ENCODE assay signal across 17 cellular contexts in the genomic region with DNA sequence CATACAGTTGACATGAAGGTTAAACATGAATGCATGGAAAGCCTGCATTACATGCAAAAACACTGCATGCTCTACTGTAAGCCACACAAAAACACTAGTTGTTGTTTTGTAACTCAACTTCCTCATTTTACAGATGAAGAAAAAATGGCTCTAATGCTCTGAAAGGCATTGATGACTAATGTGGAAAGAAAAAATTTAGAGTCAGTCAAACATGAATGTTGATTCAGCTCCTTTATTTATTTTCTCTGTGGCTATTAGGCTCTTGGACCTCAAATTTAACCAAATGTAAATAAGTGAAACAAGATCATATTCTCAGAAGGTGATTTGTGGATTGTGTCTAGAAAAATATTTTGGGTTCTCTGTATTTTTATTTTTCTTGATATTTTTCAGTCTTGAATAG.
DNase-seq lines count a peak whose midpoint lies in the region; ATAC-seq and TF ChIP-seq lines count a peak whose summit lies in the region.
"Had no signal": no experiment of that assay in that cellular context is flagged by ENCODE, and none has a peak within 500 bp of the region (broad histone marks: within the 10 kb centered on the region; RNA-seq: fewer than 3 reads in every experiment).

No MANE protein-coding gene starts in this region.

- no peak for ATAC-seq in mucosa of descending colon
- ATAC-seq: activated T-helper 17 cell treated with anti-CD3 and anti-CD28 coated beads, Interleukin-2, amount 50 U/mL, for 72 hours had no signal

- H3K4me3 ChIP-seq in smooth muscle cell (no peak overlapping the region), mucosa of descending colon (no peak overlapping the region), left ventricle myocardium inferior (no peak overlapping the region)
- H3K4me3 ChIP-seq: cardiac muscle cell, ovary had no signal

- H3K36me3 ChIP-seq in smooth muscle cell (ENCODE audit: low read depth) (no peaks in the 10 kb centered on the region), mucosa of descending colon (ENCODE audit: low read depth) (no peaks in the 10 kb centered on the region), left ventricle myocardium inferior (no peaks in the 10 kb centered on the region)
- H3K36me3 ChIP-seq: cardiac muscle cell, ovary had no signal

- DNase-seq in H4 (ENCODE audit: low spot score) = peak; percentile 29
- peak; percentile 5 for DNase-seq in NOMO-1 treated with dmso at 0.1 percent for 144 hours (lab: John Stamatoyannopoulos, UW; ENCODE audit: unreplicated experiment)
- DNase-seq in fibroblast of gingiva (ENCODE audit: low read depth) = peak; percentile 6
- no peak for DNase-seq in smooth muscle cell (lab: John Stamatoyannopoulos, UW; ENCODE audit: unreplicated experiment)
- DNase-seq in mucosa of descending colon = no peak
- no peak for DNase-seq in OCI-M2 (lab: John Stamatoyannopoulos, UW; ENCODE audit: unreplicated experiment)
- DNase-seq in left ventricle myocardium inferior = no peak
- DNase-seq: activated naive CD8-positive, alpha-beta T cell treated with anti-CD3 and anti-CD28 coated beads, Interleukin-2, amount 10 ng/mL, durations not matched to agents 7 days and 5 days; erythroblast; NCI-H2029; NCI-H510A; ovary; stimulated activated CD4-positive, alpha-beta T cell treated with anti-CD3 and anti-CD28 coated beads, Interleukin-4, amount 100 ng/mL, for 1 hour; substantia nigra; T-helper 9 cell had no signal

- no peaks in the 10 kb centered on the region for H3F3A ChIP-seq in smooth muscle cell (ENCODE audit: low read depth)

- peak overlapping the region; percentile 16 for H2AFZ ChIP-seq in smooth muscle cell (ENCODE audit: low read depth)

- no peaks in the 10 kb centered on the region for H3K79me2 ChIP-seq in smooth muscle cell (ENCODE audit: low read depth)

- intact Hi-C loops in mucosa of descending colon (cut with DNase I, micrococcal nuclease) (no loop called here), left ventricle myocardium inferior (cut with micrococcal nuclease) (no loop called here)

- H3K27me3 ChIP-seq in smooth muscle cell (ENCODE audit: low read depth) (no peaks in the 10 kb centered on the region), left ventricle myocardium inferior (ENCODE audit: low read depth) (no peaks in the 10 kb centered on the region)
- H3K27me3 ChIP-seq: cardiac muscle cell, ovary had no signal

- no peak overlapping the region for H3K9ac ChIP-seq in smooth muscle cell (ENCODE audit: low read depth)

- no peaks in the 10 kb centered on the region for H4K20me1 ChIP-seq in smooth muscle cell (ENCODE audit: low read depth)

- no peaks in the 10 kb centered on the region for H3K9me3 ChIP-seq in smooth muscle cell (replicated peaks; ENCODE audit: low read depth)
- H3K9me3 ChIP-seq in mucosa of descending colon = peaks cover 14% of the 10 kb centered on the region
- no peaks in the 10 kb centered on the region for H3K9me3 ChIP-seq in left ventricle myocardium inferior (replicated peaks)
- H3K9me3 ChIP-seq: ovary had no signal

- H3K27ac ChIP-seq in smooth muscle cell (ENCODE audit: low read depth) (no peak overlapping the region), left ventricle myocardium inferior (replicated peaks) (no peak overlapping the region)
- H3K27ac ChIP-seq: cardiac muscle cell, ovary had no signal

- H3K4me2 ChIP-seq in smooth muscle cell = no peak overlapping the region

- H3K4me1 ChIP-seq in smooth muscle cell (ENCODE audit: low read depth) = no peaks in the 10 kb centered on the region
- no peaks in the 10 kb centered on the region for H3K4me1 ChIP-seq in mucosa of descending colon (ENCODE audit: low read depth)
- no peaks in the 10 kb centered on the region for H3K4me1 ChIP-seq in left ventricle myocardium inferior

- TF ChIP-seq CTCF in smooth muscle cell (IDR thresholded peaks at IDR 0.05; ENCODE audit: borderline replicate concordance, insufficient read depth, poor library complexity, severe bottlenecking) = no peak
- TF ChIP-seq CTCF in mucosa of descending colon (IDR thresholded peaks at IDR 0.05) = no peak
- no peak for TF ChIP-seq CTCF in left ventricle myocardium inferior (IDR thresholded peaks at IDR 0.05; ENCODE audit: borderline replicate concordance)

Comparison
In these comparisons a context has a peak if more than half of its experiments do, and no peak if none do; other contexts are left out.
1. DNase-seq: peak in H4 (single experiment), NOMO-1 treated with dmso at 0.1 percent for 144 hours (single experiment) and fibroblast of gingiva (single experiment); none in smooth muscle cell (single experiment), mucosa of descending colon (0 of 3), OCI-M2 (single experiment) and left ventricle myocardium inferior (single experiment).